Comparison of ENCODE assay signal across 8 cellular contexts in genomic region chr6:161663682-161664081, GRCh38.
"Had no signal": no experiment of that assay in that cellular context is flagged by ENCODE, and none has a peak within 500 bp of the region (broad histone marks: within the 10 kb centered on the region; RNA-seq: fewer than 3 reads in every experiment).

No MANE protein-coding gene starts in this region.

- H3K4me3 ChIP-seq: GM12878 had no signal

- ATAC-seq: GM12878 had no signal

- DNase-seq: GDM1, GF-D8 had no signal

- FAIRE-seq: G401.6, GM12878, GM12891, GM12892, GM18507, GM19239 had no signal
